13 cellular contexts compared by ENCODE assay signal in genomic region chr2:9948721-9949120, GRCh38.
"Had no signal": no experiment of that assay in that cellular context is flagged by ENCODE, and none has a peak within 500 bp of the region (broad histone marks: within the 10 kb centered on the region; RNA-seq: fewer than 3 reads in every experiment).

No MANE protein-coding gene starts in this region.

- H3K9me3 Mint-ChIP-seq: activated CD4-positive, alpha-beta memory T cell treated with anti-CD3 and anti-CD28 coated beads for 36 hours; activated naive CD4-positive, alpha-beta T cell treated with anti-CD3 and anti-CD28 coated beads, Interleukin-2, amount 50 U/mL, for 72 hours; stimulated activated effector memory CD8-positive, alpha-beta T cell treated with anti-CD3 and anti-CD28 coated beads, Interleukin-12 subunit alpha, Interleukin-12 subunit beta, amount 100 ng/mL, for 72 hours had no signal

- H3K36me3 Mint-ChIP-seq: activated CD4-positive, alpha-beta memory T cell treated with anti-CD3 and anti-CD28 coated beads for 36 hours; activated naive CD4-positive, alpha-beta T cell treated with anti-CD3 and anti-CD28 coated beads, Interleukin-2, amount 50 U/mL, for 72 hours had no signal

- H3K4me3 ChIP-seq: hepatocyte, left ventricle myocardium inferior, tibial artery, vagina had no signal

- DNase-seq: activated CD4-positive, alpha-beta memory T cell treated with anti-CD3 and anti-CD28 coated beads for 36 hours; activated CD4-positive, alpha-beta T cell treated with anti-CD3 and anti-CD28 coated beads for 1 hour; activated effector memory CD4-positive, alpha-beta T cell treated with anti-CD3 and anti-CD28 coated beads, Interleukin-2, amount 50 U/mL, for 16 hours; activated T-cell treated with anti-CD3 and anti-CD28 coated beads, Interleukin-2, amount 50 U/mL, for 48 hours; left ventricle myocardium inferior; T1000; tibial artery had no signal

- FAIRE-seq: colon had no signal

- H3K9me3 ChIP-seq: left ventricle myocardium inferior, tibial artery, vagina had no signal

- H2AFZ ChIP-seq: hepatocyte, parathyroid adenoma had no signal

- H3K9ac ChIP-seq: parathyroid adenoma had no signal

- H3K27ac ChIP-seq: hepatocyte, left ventricle myocardium inferior, parathyroid adenoma, tibial artery, vagina had no signal

- H3K36me3 ChIP-seq: left ventricle myocardium inferior, tibial artery, vagina had no signal

- H3K4me3 Mint-ChIP-seq: activated CD4-positive, alpha-beta memory T cell treated with anti-CD3 and anti-CD28 coated beads for 36 hours; stimulated activated effector memory CD8-positive, alpha-beta T cell treated with anti-CD3 and anti-CD28 coated beads, Interleukin-12 subunit alpha, Interleukin-12 subunit beta, amount 100 ng/mL, for 72 hours had no signal

- H3K4me1 ChIP-seq: parathyroid adenoma, vagina had no signal

- H3K4me2 ChIP-seq: hepatocyte had no signal

- ATAC-seq: activated naive CD4-positive, alpha-beta T cell treated with anti-CD3 and anti-CD28 coated beads, Interleukin-2, amount 50 U/mL, for 72 hours; stimulated activated effector memory CD8-positive, alpha-beta T cell treated with anti-CD3 and anti-CD28 coated beads, Interleukin-12 subunit alpha, Interleukin-12 subunit beta, amount 100 ng/mL, for 72 hours had no signal

- H3K27me3 ChIP-seq: hepatocyte, vagina had no signal

- H3K27ac Mint-ChIP-seq: activated CD4-positive, alpha-beta memory T cell treated with anti-CD3 and anti-CD28 coated beads for 36 hours; activated naive CD4-positive, alpha-beta T cell treated with anti-CD3 and anti-CD28 coated beads, Interleukin-2, amount 50 U/mL, for 72 hours; stimulated activated effector memory CD8-positive, alpha-beta T cell treated with anti-CD3 and anti-CD28 coated beads, Interleukin-12 subunit alpha, Interleukin-12 subunit beta, amount 100 ng/mL, for 72 hours had no signal

- H3K79me2 ChIP-seq: hepatocyte, parathyroid adenoma had no signal
